Comparison of ENCODE assay signal across 15 cellular contexts in the genomic region with DNA sequence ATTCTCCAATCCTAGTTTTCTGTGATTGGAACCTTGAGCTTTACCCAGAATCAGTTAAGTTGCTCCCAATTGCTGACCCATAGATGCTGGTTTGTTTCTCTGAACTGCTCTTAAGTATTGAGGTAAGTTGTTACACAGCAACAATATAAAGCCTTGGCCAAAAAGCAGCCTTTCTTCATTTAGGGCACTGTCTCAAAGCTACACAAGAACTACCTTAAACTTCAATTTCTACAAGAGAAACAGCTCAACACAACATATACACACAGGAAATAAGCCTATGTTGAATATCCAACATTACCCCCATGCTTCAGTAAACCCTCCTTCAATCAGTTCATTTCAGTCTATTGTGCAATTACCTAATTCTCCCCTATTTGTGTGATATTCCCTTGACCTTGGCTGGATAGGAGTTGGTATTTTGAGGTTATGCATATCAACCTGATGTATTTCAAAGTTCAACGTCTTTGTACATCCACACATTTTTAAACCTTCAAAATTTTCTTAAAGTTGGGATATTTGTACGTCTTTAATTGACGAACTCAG. TPM values are rescaled to one million over a fixed set of nuclear protein-coding genes. Genes with fewer than 3 reads are reported as not detected.
A peak's percentile ranks its signal among the peaks of the same experiment; 100 is the strongest.
DNase-seq lines count a peak whose midpoint lies in the region; ATAC-seq and TF ChIP-seq lines count a peak whose summit lies in the region.
"Had no signal": no experiment of that assay in that cellular context is flagged by ENCODE, and none has a peak within 500 bp of the region (broad histone marks: within the 10 kb centered on the region; RNA-seq: fewer than 3 reads in every experiment).

No MANE protein-coding gene starts in this region.

- H3K9ac ChIP-seq in IMR-90 (ENCODE audit: low read depth, low read length) = no peak overlapping the region
- H3K9ac ChIP-seq: parathyroid adenoma had no signal

- H4K5ac ChIP-seq in IMR-90 (ENCODE audit: low read depth, low read length) = no peak overlapping the region

- no peak overlapping the region for H2BK15ac ChIP-seq in IMR-90 (ENCODE audit: low read depth, low read length)

- TF ChIP-seq CTCF in IMR-90 (conservative IDR thresholded peaks at IDR 0.05; ENCODE audit: low read depth, low read length) (no peak), natural killer cell (IDR thresholded peaks at IDR 0.05) (no peak)

- peaks cover 71% of the 10 kb centered on the region for H4K20me1 ChIP-seq in IMR-90 (ENCODE audit: insufficient read depth, low read length)

- H2AK5ac ChIP-seq in IMR-90 (ENCODE audit: low read depth, low read length) = no peak overlapping the region

- H3K4me2 ChIP-seq in IMR-90 (ENCODE audit: low read depth, low read length) = no peak overlapping the region

- BruUV-seq in IMR-90 (replicated peaks; lab: Mats Ljungman, UMichigan) = no TSS peak

- no peak; the same call in 1 of the 2 replicates for TF ChIP-seq POLR2A in IMR-90 (IDR thresholded peaks at IDR 0.05; ENCODE audit: low read depth, low read length)

- no peak overlapping the region for H2AFZ ChIP-seq in IMR-90 (replicated peaks; ENCODE audit: low read length, poor library complexity)
- H2AFZ ChIP-seq: parathyroid adenoma had no signal

- no peaks in the 10 kb centered on the region for H3K27me3 Mint-ChIP-seq in T-helper 2 cell treated with Interferon-gamma antibody and Interleukin-4, amounts not matched to agents 5 μg/mL and 100 μg/mL, for 36 hours (ENCODE audit: low read depth)
- no peaks in the 10 kb centered on the region for H3K27me3 Mint-ChIP-seq in activated CD4-positive, alpha-beta memory T cell treated with anti-CD3 and anti-CD28 coated beads, Interleukin-2, amount 10 ng/mL, durations not matched to agents 7 days and 5 days
- H3K27me3 Mint-ChIP-seq in natural killer cell (ENCODE audit: low read depth in 2 of 2) = no peaks in the 10 kb centered on the region

- no peak for TF ChIP-seq RAD21 in IMR-90 (IDR thresholded peaks at IDR 0.05; ENCODE audit: low read length)

- H3K36me3 ChIP-seq in IMR-90 (ENCODE audit: control insufficient read depth, insufficient read depth, low read length) = peaks cover 37% of the 10 kb centered on the region

- no peaks in the 10 kb centered on the region; the same call in 1 of the 2 replicates for H3K4me1 ChIP-seq in IMR-90 (ENCODE audit: control insufficient read depth, insufficient read depth, low read length)

- no CpG with 5 or more reads among the region's 3 CpGs for WGBS in IMR-90 (ENCODE audit: extremely low coverage in 2 of 2, insufficient read length in 1 of 2), 2 experiments

- ATAC-seq in IMR-90 (ENCODE audit: low read depth) (no peak), natural killer cell (no peak)

- H2BK120ac ChIP-seq in IMR-90 (ENCODE audit: low read depth, low read length) = no peak overlapping the region

- H2BK20ac ChIP-seq in IMR-90 (ENCODE audit: low read depth, low read length) = no peak overlapping the region

- no peaks in the 10 kb centered on the region for H3K9me1 ChIP-seq in IMR-90 (ENCODE audit: insufficient read depth, low read length)

- H2BK5ac ChIP-seq in IMR-90 (ENCODE audit: low read depth, low read length, poor library complexity, severe bottlenecking) = no peak overlapping the region

- no peaks in the 10 kb centered on the region for H3K9me3 ChIP-seq in IMR-90 (ENCODE audit: control insufficient read depth, insufficient read depth, low read length)
- H3K9me3 ChIP-seq: adrenal gland, transverse colon had no signal

- H3K4me1 Mint-ChIP-seq in T-helper 2 cell treated with Interferon-gamma antibody and Interleukin-4, amounts not matched to agents 5 μg/mL and 100 μg/mL, for 36 hours (ENCODE audit: low read depth) = peaks cover 78% of the 10 kb centered on the region
- peaks cover 90% of the 10 kb centered on the region for H3K4me1 Mint-ChIP-seq in activated CD4-positive, alpha-beta memory T cell treated with anti-CD3 and anti-CD28 coated beads, Interleukin-2, amount 10 ng/mL, durations not matched to agents 7 days and 5 days
- peaks cover 92 to 93% of the 10 kb centered on the region in 2 donors for H3K4me1 Mint-ChIP-seq in natural killer cell

- H3K27ac Mint-ChIP-seq in T-helper 2 cell treated with Interferon-gamma antibody and Interleukin-4, amounts not matched to agents 5 μg/mL and 100 μg/mL, for 36 hours = peak overlapping the region; percentile 76
- peak overlapping the region; percentile 18 for H3K27ac Mint-ChIP-seq in activated CD4-positive, alpha-beta memory T cell treated with anti-CD3 and anti-CD28 coated beads, Interleukin-2, amount 10 ng/mL, durations not matched to agents 7 days and 5 days
- H3K27ac Mint-ChIP-seq in natural killer cell = peak overlapping the region; percentile 100

- dilution Hi-C loops in IMR-90 (cut with HindIII; ENCODE audit: low sequenced_read_pairs, unreplicated experiment) = no loop called here

- no peak overlapping the region for H3K56ac ChIP-seq in IMR-90 (ENCODE audit: extremely low read depth, insufficient read depth, low read length)

- H3K14ac ChIP-seq in IMR-90 (replicated peaks; ENCODE audit: low read depth, low read length) = no peak overlapping the region

- in situ Hi-C loops in IMR-90 (cut with MboI; ENCODE audit: low sequenced_read_pairs) = no loop called here

- intact Hi-C loops in IMR-90 (cut with micrococcal nuclease) = no loop called here
- intact Hi-C loops in natural killer cell (cut with micrococcal nuclease) = loop anchor here (1.0 kb wide), 1 partner anchor 8 kb away; no protein-coding TSS in a partner anchor

- H3K27me3 ChIP-seq in IMR-90 (ENCODE audit: control insufficient read depth, insufficient read depth, low read length) = no peaks in the 10 kb centered on the region
- H3K27me3 ChIP-seq: adrenal gland, transverse colon had no signal

- H2AK9ac ChIP-seq in IMR-90 (replicated peaks; ENCODE audit: low read depth, low read length, poor library complexity) = no peak overlapping the region

- H3K79me1 ChIP-seq in IMR-90 (ENCODE audit: low read depth in 1 of 2, low read length in 2 of 2) = peaks cover 35 to 59% of the 10 kb centered on the region in 2 experiments

- H3K4me3 Mint-ChIP-seq in T-helper 2 cell treated with Interferon-gamma antibody and Interleukin-4, amounts not matched to agents 5 μg/mL and 100 μg/mL, for 36 hours = peak overlapping the region; percentile 5
- H3K4me3 Mint-ChIP-seq in activated CD4-positive, alpha-beta memory T cell treated with anti-CD3 and anti-CD28 coated beads, Interleukin-2, amount 10 ng/mL, durations not matched to agents 7 days and 5 days = no peak overlapping the region
- peak overlapping the region; percentile 7 for H3K4me3 Mint-ChIP-seq in natural killer cell

- H3K36me3 Mint-ChIP-seq in T-helper 2 cell treated with Interferon-gamma antibody and Interleukin-4, amounts not matched to agents 5 μg/mL and 100 μg/mL, for 36 hours (ENCODE audit: low read depth) = peaks cover 91% of the 10 kb centered on the region
- H3K36me3 Mint-ChIP-seq in activated CD4-positive, alpha-beta memory T cell treated with anti-CD3 and anti-CD28 coated beads, Interleukin-2, amount 10 ng/mL, durations not matched to agents 7 days and 5 days (ENCODE audit: low read depth) = peaks cover 93% of the 10 kb centered on the region
- peaks cover 40% of the 10 kb centered on the region for H3K36me3 Mint-ChIP-seq in natural killer cell

- CTCF ChIA-PET in IMR-90 (lab: Yijun Ruan, JAX) = interaction anchor here (0.6 to 2.0 kb wide), 3 partner anchors 9 to 967 kb away, joined by 3 to 7 read pairs (median 7); a partner anchor contains a TSS
- CTCF ChIA-PET in activated CD4-positive, alpha-beta memory T cell treated with anti-CD3 and anti-CD28 coated beads, Interleukin-2, amount 10 ng/mL, durations not matched to agents 7 days and 5 days (lab: Charles Lee) = interaction anchor here (0.8 to 3.3 kb wide), 6 partner anchors 9 to 296 kb away, joined by 3 to 16 read pairs (median 4); no protein-coding TSS in a partner anchor

- POLR2A ChIA-PET in IMR-90 (lab: Charles Lee; ENCODE audit: unreplicated experiment) = interaction anchor here (0.6 to 1.1 kb wide), 4 partner anchors 9 to 28 kb away, joined by 3 to 4 read pairs (median 3); no protein-coding TSS in a partner anchor
- POLR2A ChIA-PET in activated CD4-positive, alpha-beta memory T cell treated with anti-CD3 and anti-CD28 coated beads, Interleukin-2, amount 10 ng/mL, durations not matched to agents 7 days and 5 days (lab: Charles Lee) = interaction anchor here (0.6 to 5.9 kb wide), 21 partner anchors 10 to 323 kb away, joined by 3 to 217 read pairs (median 7); a partner anchor contains a TSS

- no peak overlapping the region for H3K18ac ChIP-seq in IMR-90 (ENCODE audit: low read depth, low read length)

- DNase-seq in T-helper 2 cell treated with Interferon-gamma antibody and Interleukin-4, amounts not matched to agents 5 μg/mL and 100 μg/mL, for 36 hours (ENCODE audit: low spot score) = no peak
- DNase-seq in T-helper 2 cell (no peak), IMR-90 (no peak), natural killer cell (no peak), HCEC 1CT (no peak), GDM1 (lab: John Stamatoyannopoulos, UW) (no peak), mucosa of gallbladder (ENCODE audit: low spot score) (no peak)
- no peak for DNase-seq in activated CD4-positive, alpha-beta memory T cell treated with anti-CD3 and anti-CD28 coated beads, Interleukin-2, amount 10 ng/mL, durations not matched to agents 7 days and 5 days
- DNase-seq: activated CD4-positive, alpha-beta T cell treated with anti-CD3 and anti-CD28 coated beads, Interleukin-2, amount 50 U/mL, for 48 hours; adrenal gland; cortex of kidney; NCI-H1694 treated with DMSO at 0.1 percent for 48 hours; NCI-H774; transverse colon had no signal

- H3K4ac ChIP-seq in IMR-90 (ENCODE audit: low read depth, low read length) = no peak overlapping the region

- no peak overlapping the region for H4K91ac ChIP-seq in IMR-90 (ENCODE audit: insufficient read depth, low read depth, low read length)

- H3K4me3 ChIP-seq in IMR-90 (ENCODE audit: insufficient read depth, low read depth, low read length) = no peak overlapping the region
- H3K4me3 ChIP-seq: adrenal gland, transverse colon had no signal

- no peak overlapping the region for H4K8ac ChIP-seq in IMR-90 (ENCODE audit: low read depth in 2 of 2, low read length in 2 of 2)

- no peaks in the 10 kb centered on the region for H3K9me3 Mint-ChIP-seq in T-helper 2 cell treated with Interferon-gamma antibody and Interleukin-4, amounts not matched to agents 5 μg/mL and 100 μg/mL, for 36 hours
- H3K9me3 Mint-ChIP-seq in activated CD4-positive, alpha-beta memory T cell treated with anti-CD3 and anti-CD28 coated beads, Interleukin-2, amount 10 ng/mL, durations not matched to agents 7 days and 5 days = no peaks in the 10 kb centered on the region
- H3K9me3 Mint-ChIP-seq in natural killer cell = no peaks in the 10 kb centered on the region

- no peak overlapping the region for H3K27ac ChIP-seq in IMR-90 (ENCODE audit: insufficient read depth, low read length)
- H3K27ac ChIP-seq: adrenal gland, parathyroid adenoma, transverse colon had no signal

- no peak overlapping the region for H3K23ac ChIP-seq in IMR-90 (ENCODE audit: low read depth, low read length)

RNA-seq across cellular contexts. Expression of a gene that starts 11.5 kb away (rescaled TPM):
- total RNA-seq in IMR-90 (2012; rRNA removed) (49.3 and 118 TPM in 2 replicates), natural killer cell (100 to 1,000 TPM; 473 to 627 (median 585) TPM), mucosa of gallbladder (344 TPM)
- polyA plus RNA-seq in IMR-90 (2012; rRNA removed) = 417 and 515 TPM in 2 replicates
- polyA plus RNA-seq in IMR-90 (2012; cell fraction: cytosol; rRNA removed) = 51.3 and 57.4 TPM in 2 replicates
- polyA plus RNA-seq in IMR-90 (2012; cell fraction: nucleus; rRNA removed; ENCODE audit: low replicate concordance) = 46.0 and 266 TPM in 2 replicates
- total RNA-seq in activated CD4-positive, alpha-beta memory T cell treated with anti-CD3 and anti-CD28 coated beads, Interleukin-2, amount 10 ng/mL, durations not matched to agents 7 days and 5 days = 100 to 1,000 TPM; 696 to 705 TPM

RNA-seq across cellular contexts. Expression of a gene that starts 12.5 kb away (rescaled TPM):
- total RNA-seq in IMR-90 (2012; rRNA removed) = 38.2 and 85.0 TPM in 2 replicates
- polyA plus RNA-seq in IMR-90 (2012; rRNA removed) = 65.6 and 76.5 TPM in 2 replicates
- 7.2 and 7.8 TPM in 2 replicates for polyA plus RNA-seq in IMR-90 (2012; cell fraction: cytosol; rRNA removed)
- polyA plus RNA-seq in IMR-90 (2012; cell fraction: nucleus; rRNA removed; ENCODE audit: low replicate concordance) = 41.4 and 59.8 TPM in 2 replicates
- total RNA-seq in activated CD4-positive, alpha-beta memory T cell treated with anti-CD3 and anti-CD28 coated beads, Interleukin-2, amount 10 ng/mL, durations not matched to agents 7 days and 5 days = 100 to 1,000 TPM; 214 to 215 TPM
- 100 to 1,000 TPM; 103 to 126 (median 109) TPM for total RNA-seq in natural killer cell
- 71.9 TPM for total RNA-seq in mucosa of gallbladder

RNA-seq across cellular contexts. Expression of a gene that starts 37.1 kb away (rescaled TPM):
- total RNA-seq in IMR-90 (2012; rRNA removed) (37.8 and 43.2 TPM in 2 replicates), natural killer cell (1 to 10 TPM in 1 of 3 donors, under 1 TPM in 2; 0.68 to 2.0 (median 1.00) TPM), mucosa of gallbladder (8.7 TPM)
- 22.8 and 28.0 TPM in 2 replicates for polyA plus RNA-seq in IMR-90 (2012; rRNA removed)
- polyA plus RNA-seq in IMR-90 (2012; cell fraction: cytosol; rRNA removed) = 9.0 and 13.0 TPM in 2 replicates
- 5.1 and 19.4 TPM in 2 replicates for polyA plus RNA-seq in IMR-90 (2012; cell fraction: nucleus; rRNA removed; ENCODE audit: low replicate concordance)
- 10 to 100 TPM; 21.5 to 24.0 TPM for total RNA-seq in activated CD4-positive, alpha-beta memory T cell treated with anti-CD3 and anti-CD28 coated beads, Interleukin-2, amount 10 ng/mL, durations not matched to agents 7 days and 5 days

Comparison
In these comparisons a context has a peak if more than half of its experiments do, and no peak if none do; other contexts are left out.
1. H3K27ac Mint-ChIP-seq: peak in every context shown above with its lines; median percentile 100 in natural killer cell; 76 in T-helper 2 cell treated with Interferon-gamma antibody and Interleukin-4, amounts not matched to agents 5 μg/mL and 100 μg/mL, for 36 hours; 18 in activated CD4-positive, alpha-beta memory T cell treated with anti-CD3 and anti-CD28 coated beads, Interleukin-2, amount 10 ng/mL, durations not matched to agents 7 days and 5 days.